Comparison of ENCODE assay signal across 17 cellular contexts in the genomic region with DNA sequence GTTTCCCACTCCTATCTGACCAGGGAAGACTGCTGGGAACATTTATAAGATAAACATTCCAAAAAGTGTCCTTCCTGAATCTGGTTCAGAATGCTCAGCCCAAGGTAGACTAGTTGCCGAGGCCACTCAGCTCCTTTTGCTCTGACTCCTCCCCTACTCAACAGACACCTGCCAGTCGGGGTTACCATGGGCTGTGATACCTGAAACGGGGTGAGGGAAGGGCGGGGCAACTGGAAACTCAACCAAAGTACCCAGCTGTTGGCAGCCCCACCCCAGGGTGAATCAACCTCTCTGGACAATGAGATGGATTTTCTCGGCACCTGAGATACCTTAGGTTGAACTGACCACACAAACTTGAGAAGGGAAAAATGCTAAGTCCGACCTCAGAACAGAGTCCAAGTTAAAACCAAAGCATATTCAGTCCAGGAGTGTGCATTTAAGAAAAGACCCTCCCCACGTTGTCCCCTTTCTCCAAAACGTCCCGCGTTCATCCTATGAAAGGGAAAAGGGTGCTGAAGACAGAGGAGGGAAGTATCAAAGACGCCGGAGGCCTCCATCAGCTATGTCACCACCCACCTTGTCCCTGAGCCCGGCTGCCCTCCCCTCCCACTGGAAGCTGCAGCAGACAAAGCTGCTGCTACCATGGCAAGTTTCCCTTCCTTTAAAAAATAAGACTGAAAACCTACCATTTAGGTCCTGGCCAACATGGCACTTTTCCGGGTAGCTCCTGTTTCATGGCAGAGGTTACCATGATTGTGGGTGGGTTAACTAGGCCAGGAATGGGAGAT.
DNase-seq lines count a peak whose midpoint lies in the region; ATAC-seq and TF ChIP-seq lines count a peak whose summit lies in the region.
"Had no signal": no experiment of that assay in that cellular context is flagged by ENCODE, and none has a peak within 500 bp of the region (broad histone marks: within the 10 kb centered on the region; RNA-seq: fewer than 3 reads in every experiment).

No MANE protein-coding gene starts in this region.

- no peaks in the 10 kb centered on the region for H3K9me3 ChIP-seq in MM.1S (replicated peaks; ENCODE audit: insufficient read depth, low read length)
- no peaks in the 10 kb centered on the region for H3K9me3 ChIP-seq in PC-3 (ENCODE audit: low read length)
- H3K9me3 ChIP-seq: SJSA1 had no signal

- H3K4me1 ChIP-seq in MM.1S (ENCODE audit: low read length) (peaks cover 35% of the 10 kb centered on the region), PC-3 (ENCODE audit: insufficient read depth, low read length) (peaks cover 44% of the 10 kb centered on the region)
- H3K4me1 ChIP-seq: SJSA1 had no signal

- H3K9me3 Mint-ChIP-seq in dendritic cell treated with granulocyte-macrophage colony-stimulating factor and Interleukin-4, amounts not matched to agents 40 ng/mL and 50 ng/mL, for 4 days = no peaks in the 10 kb centered on the region
- H3K9me3 Mint-ChIP-seq in stimulated activated effector memory CD8-positive, alpha-beta T cell treated with anti-CD3 and anti-CD28 coated beads, Interleukin-12 subunit alpha, Interleukin-12 subunit beta, amount 100 ng/mL, for 72 hours = no peaks in the 10 kb centered on the region

- H3K27ac ChIP-seq in MM.1S (ENCODE audit: low read length) (peak overlapping the region; percentile 17; the same call in 1 of the 2 replicates), PC-3 (ENCODE audit: low read length) (0 out of 2 replicates have a peak overlapping the region, but pooled peaks have one; percentile 12)
- H3K27ac ChIP-seq: SJSA1 had no signal

- H3F3A ChIP-seq in MM.1S (ENCODE audit: insufficient read depth, low read length) (peaks cover 6% of the 10 kb centered on the region; the same call in 1 of the 2 replicates), PC-3 (ENCODE audit: low read length, unreplicated experiment) (no peaks in the 10 kb centered on the region)

- H3K9me2 ChIP-seq in MM.1S (replicated peaks; ENCODE audit: insufficient read depth, low read length) (no peaks in the 10 kb centered on the region), PC-3 (replicated peaks; ENCODE audit: low read length) (no peaks in the 10 kb centered on the region)

- no peak overlapping the region for H3K4me3 ChIP-seq in MM.1S (ENCODE audit: low read length)
- H3K4me3 ChIP-seq in PC-3 (ENCODE audit: low read length) = no peak overlapping the region
- H3K4me3 ChIP-seq: PC-9, SJSA1 had no signal

- no TSS peak for BruUV-seq in PC-3 (replicated peaks; lab: Mats Ljungman, UMichigan)

- no peak for ATAC-seq in PC-3
- no peak for ATAC-seq in stimulated activated effector memory CD8-positive, alpha-beta T cell treated with anti-CD3 and anti-CD28 coated beads, Interleukin-12 subunit alpha, Interleukin-12 subunit beta, amount 100 ng/mL, for 72 hours

- H3K27me3 ChIP-seq in MM.1S (replicated peaks; ENCODE audit: insufficient read depth, low read length) (no peaks in the 10 kb centered on the region), PC-3 (ENCODE audit: low read length) (no peaks in the 10 kb centered on the region)
- H3K27me3 ChIP-seq: SJSA1 had no signal

- H4K20me1 ChIP-seq in MM.1S (ENCODE audit: insufficient read depth, low read length) = no peaks in the 10 kb centered on the region
- H4K20me1 ChIP-seq in PC-3 (ENCODE audit: low read length) = no peaks in the 10 kb centered on the region

- CTCF ChIA-PET in PC-3 (lab: Charles Lee) = no interaction called here

- intact Hi-C loops in PC-3 (cut with micrococcal nuclease) = no loop called here
- intact Hi-C loops in dendritic cell treated with granulocyte-macrophage colony-stimulating factor and Interleukin-4, amounts not matched to agents 40 ng/mL and 50 ng/mL, for 4 days (cut with micrococcal nuclease) = no loop called here

- H3K4me1 Mint-ChIP-seq in dendritic cell treated with granulocyte-macrophage colony-stimulating factor and Interleukin-4, amounts not matched to agents 40 ng/mL and 50 ng/mL, for 4 days (ENCODE audit: low read depth) = peaks cover 52% of the 10 kb centered on the region
- peaks cover 19% of the 10 kb centered on the region for H3K4me1 Mint-ChIP-seq in stimulated activated effector memory CD8-positive, alpha-beta T cell treated with anti-CD3 and anti-CD28 coated beads, Interleukin-12 subunit alpha, Interleukin-12 subunit beta, amount 100 ng/mL, for 72 hours

- POLR2A ChIA-PET in PC-3 (lab: Charles Lee; ENCODE audit: unreplicated experiment) = no interaction called here

- H3K4me2 ChIP-seq in MM.1S (ENCODE audit: low read depth, low read length) (peak overlapping the region; percentile 14; the same call in 1 of the 2 replicates), PC-3 (ENCODE audit: low read length) (no peak overlapping the region)
- H3K4me2 ChIP-seq: PC-9 had no signal

- no peak for TF ChIP-seq CTCF in MM.1S (IDR thresholded peaks at IDR 0.05; ENCODE audit: low read length)
- no peak for TF ChIP-seq CTCF in PC-3 (conservative IDR thresholded peaks at IDR 0.05; ENCODE audit: low read depth, low read length)

- H3K9ac ChIP-seq in MM.1S (ENCODE audit: low read length) = no peak overlapping the region
- no peak overlapping the region for H3K9ac ChIP-seq in PC-3 (ENCODE audit: low read length)

- DNase-seq in MM.1S (peak; percentile 71), PC-3 (no peak), COLO829 (ENCODE audit: low spot score) (no peak), COR-L47 (lab: John Stamatoyannopoulos, UW) (no peak), iPS-NIHi11 (ENCODE audit: low spot score) (no peak)
- no peak for DNase-seq in stimulated activated effector memory CD8-positive, alpha-beta T cell treated with anti-CD3 and anti-CD28 coated beads, Interleukin-12 subunit alpha, Interleukin-12 subunit beta, amount 100 ng/mL, for 72 hours (ENCODE audit: low spot score in 2 of 2)
- DNase-seq: C1 segment of cervical spinal cord, Caco-2, DMS153, IMR-90, Kasumi-1, NCI-H1105, NCI-H1694, NCI-H774 had no signal

- peaks cover 5% of the 10 kb centered on the region; the same call in 1 of the 2 replicates for H3K79me2 ChIP-seq in MM.1S (ENCODE audit: low read length)
- no peaks in the 10 kb centered on the region for H3K79me2 ChIP-seq in PC-3 (ENCODE audit: low read length)

- peaks cover 75% of the 10 kb centered on the region for H3K36me3 Mint-ChIP-seq in dendritic cell treated with granulocyte-macrophage colony-stimulating factor and Interleukin-4, amounts not matched to agents 40 ng/mL and 50 ng/mL, for 4 days (ENCODE audit: low read depth)
- H3K36me3 Mint-ChIP-seq in stimulated activated effector memory CD8-positive, alpha-beta T cell treated with anti-CD3 and anti-CD28 coated beads, Interleukin-12 subunit alpha, Interleukin-12 subunit beta, amount 100 ng/mL, for 72 hours = peaks cover 24% of the 10 kb centered on the region

- H2AFZ ChIP-seq in MM.1S (ENCODE audit: low read length) (no peak overlapping the region), PC-3 (ENCODE audit: low read length) (no peak overlapping the region)
- H2AFZ ChIP-seq: PC-9 had no signal

- H3K36me3 ChIP-seq in MM.1S (replicated peaks; ENCODE audit: insufficient read depth, low read length) (no peaks in the 10 kb centered on the region), PC-3 (ENCODE audit: low read depth, low read length) (peaks cover 14% of the 10 kb centered on the region; the same call in 1 of the 2 replicates)
- H3K36me3 ChIP-seq: SJSA1 had no signal

- H3K27ac Mint-ChIP-seq in dendritic cell treated with granulocyte-macrophage colony-stimulating factor and Interleukin-4, amounts not matched to agents 40 ng/mL and 50 ng/mL, for 4 days = peak overlapping the region; percentile 5
- peak overlapping the region; percentile 62 for H3K27ac Mint-ChIP-seq in stimulated activated effector memory CD8-positive, alpha-beta T cell treated with anti-CD3 and anti-CD28 coated beads, Interleukin-12 subunit alpha, Interleukin-12 subunit beta, amount 100 ng/mL, for 72 hours

- no peaks in the 10 kb centered on the region for H3K27me3 Mint-ChIP-seq in dendritic cell treated with granulocyte-macrophage colony-stimulating factor and Interleukin-4, amounts not matched to agents 40 ng/mL and 50 ng/mL, for 4 days

- H3K4me3 Mint-ChIP-seq in dendritic cell treated with granulocyte-macrophage colony-stimulating factor and Interleukin-4, amounts not matched to agents 40 ng/mL and 50 ng/mL, for 4 days = no peak overlapping the region
- no peak overlapping the region for H3K4me3 Mint-ChIP-seq in stimulated activated effector memory CD8-positive, alpha-beta T cell treated with anti-CD3 and anti-CD28 coated beads, Interleukin-12 subunit alpha, Interleukin-12 subunit beta, amount 100 ng/mL, for 72 hours
